ENCODE assay signal across 8 cellular contexts in the genomic region with DNA sequence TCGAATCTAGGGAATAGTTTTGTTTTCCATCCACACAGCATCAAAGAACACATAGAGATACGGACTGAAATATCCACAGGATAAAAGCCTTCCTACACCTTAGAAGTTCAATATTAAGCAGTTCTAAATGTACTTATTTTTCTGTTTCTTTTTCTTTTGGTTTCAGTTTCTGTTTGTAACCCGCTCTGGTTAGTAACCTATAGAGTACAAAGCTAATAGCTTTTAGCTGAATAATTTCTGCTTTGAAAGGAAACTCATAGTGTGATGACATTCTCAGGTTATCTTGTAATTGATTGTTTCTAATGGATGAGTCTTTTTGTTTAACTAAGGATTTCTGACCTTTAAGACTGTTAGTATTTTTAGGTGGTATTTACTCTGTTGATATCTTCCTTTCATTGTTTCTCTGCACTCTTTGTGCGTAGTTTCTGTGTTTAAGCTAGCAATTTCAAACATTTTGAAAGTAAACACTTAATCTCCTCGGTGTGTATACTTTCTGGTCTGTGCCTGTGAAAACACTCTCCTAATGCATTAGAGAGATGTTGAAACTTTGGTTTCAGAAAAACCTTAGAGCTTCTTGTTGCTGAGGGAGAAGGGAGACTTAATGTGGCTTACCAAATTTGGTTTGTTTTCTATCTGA.
DNase-seq lines count a peak whose midpoint lies in the region; ATAC-seq and TF ChIP-seq lines count a peak whose summit lies in the region.

No MANE protein-coding gene starts in this region.

- H3K27ac ChIP-seq in RWPE2 (ENCODE audit: poor library complexity, severe bottlenecking) (no peak overlapping the region), gastroesophageal sphincter (peak overlapping the region; percentile 38 to 66 (median 46)), tibial artery (peak overlapping the region; percentile 2 to 48), transverse colon (no peak overlapping the region)

- H3K9me3 ChIP-seq in RWPE2 (ENCODE audit: severe bottlenecking) (no peaks in the 10 kb centered on the region), gastroesophageal sphincter (no peaks in the 10 kb centered on the region), tibial artery (no peaks in the 10 kb centered on the region), HAP-1 (no peaks in the 10 kb centered on the region; the same call in 1 of the 2 replicates), transverse colon (no peaks in the 10 kb centered on the region)

- ATAC-seq in GM18909 (IDR thresholded peaks at IDR 0.05; ENCODE audit: poor library complexity, unreplicated experiment) (peak; percentile 72), HG03025 (IDR thresholded peaks at IDR 0.05; ENCODE audit: low FRiP score, unreplicated experiment) (peak; percentile 76), RWPE2 (ENCODE audit: low read depth) (peak; percentile 67), gastroesophageal sphincter (no peak)

- TF ChIP-seq EP300 in gastroesophageal sphincter (IDR thresholded peaks at IDR 0.05) (no peak), transverse colon (IDR thresholded peaks at IDR 0.05; ENCODE audit: low read depth) (no peak)

- TF ChIP-seq CTCF in RWPE2 (IDR thresholded peaks at IDR 0.05; ENCODE audit: poor library complexity, severe bottlenecking): no peak
- TF ChIP-seq CTCF in gastroesophageal sphincter (IDR thresholded peaks at IDR 0.05): no peak
- no peak for TF ChIP-seq CTCF in tibial artery (IDR thresholded peaks at IDR 0.05)
- no peak for TF ChIP-seq CTCF in transverse colon (IDR thresholded peaks at IDR 0.05)

- H3K4me3 ChIP-seq in RWPE2 (ENCODE audit: severe bottlenecking): peak overlapping the region; percentile 22
- H3K4me3 ChIP-seq in gastroesophageal sphincter: peak overlapping the region; percentile 34 to 38
- peak overlapping the region; percentile 30 to 39 for H3K4me3 ChIP-seq in tibial artery
- H3K4me3 ChIP-seq in HAP-1: no peak overlapping the region
- peak overlapping the region in 2 of 4 donors; percentile 4 to 21 for H3K4me3 ChIP-seq in transverse colon

- no peak for TF ChIP-seq POLR2A in gastroesophageal sphincter (IDR thresholded peaks at IDR 0.05)
- TF ChIP-seq POLR2A in transverse colon (IDR thresholded peaks at IDR 0.05): no peak

- WGBS in gastroesophageal sphincter (ENCODE audit: low coverage in 1 of 2), 2 donors: 9 to 19% methylated on average over 5 of the region's 5 CpGs
- WGBS in transverse colon (ENCODE audit: low coverage in 1 of 2), 2 donors: 25 to 29% methylated on average over 5 of the region's 5 CpGs

- in situ Hi-C loops in HAP-1 (cut with MboI; ENCODE audit: low sequenced_read_pairs) (no loop called here), transverse colon (cut with MboI; ENCODE audit: low pct_ligation_motif_present in 1 of 4, low pct_unique_long_range_greater_than_20kb in 1 of 4, low sequenced_read_pairs in 3 of 4) (no loop called here)

- H3K36me3 ChIP-seq in RWPE2 (ENCODE audit: low read depth): no peaks in the 10 kb centered on the region
- no peaks in the 10 kb centered on the region for H3K36me3 ChIP-seq in gastroesophageal sphincter
- H3K36me3 ChIP-seq in tibial artery: no peaks in the 10 kb centered on the region
- no peaks in the 10 kb centered on the region for H3K36me3 ChIP-seq in HAP-1 (replicated peaks)
- no peaks in the 10 kb centered on the region for H3K36me3 ChIP-seq in transverse colon

- intact Hi-C loops in tibial artery (cut with DNase I; ENCODE audit: low total_unique reads) (no loop called here), transverse colon (cut with DNase I; ENCODE audit: low total_unique reads) (no loop called here)

- H3K27me3 ChIP-seq in RWPE2 (ENCODE audit: insufficient read depth, poor library complexity, severe bottlenecking) (no peaks in the 10 kb centered on the region), gastroesophageal sphincter (no peaks in the 10 kb centered on the region), tibial artery (no peaks in the 10 kb centered on the region), HAP-1 (ENCODE audit: low read depth) (no peaks in the 10 kb centered on the region), transverse colon (no peaks in the 10 kb centered on the region)

- no peak for DNase-seq in RWPE2 (ENCODE audit: low spot score)
- DNase-seq in tibial artery: no peak
- no peak for DNase-seq in GDM1 (lab: John Stamatoyannopoulos, UW)
- no peak for DNase-seq in HAP-1 (ENCODE audit: low spot score in 2 of 2)
- DNase-seq in transverse colon: no peak

- H3K4me1 ChIP-seq in RWPE2 (ENCODE audit: insufficient read depth, poor library complexity, severe bottlenecking) (peaks cover 7% of the 10 kb centered on the region), gastroesophageal sphincter (peaks cover 3 to 42% (median 4%) of the 10 kb centered on the region in 3 donors), tibial artery (peaks cover 0 to 28% (median 3%) of the 10 kb centered on the region in 4 donors), HAP-1 (peaks cover 6% of the 10 kb centered on the region; the same call in 1 of the 2 replicates), transverse colon (peaks cover 0 to 8% (median 3%) of the 10 kb centered on the region in 4 donors)

Comparison
In these comparisons a context has a peak if more than half of its experiments do, and no peak if none do; other contexts are left out.
1. H3K27ac ChIP-seq: peak in gastroesophageal sphincter (4 of 4) and tibial artery (2 of 2); none in RWPE2 (single experiment) and transverse colon (0 of 4).